ENCODE assay signal across 8 cellular contexts in the genomic region with DNA sequence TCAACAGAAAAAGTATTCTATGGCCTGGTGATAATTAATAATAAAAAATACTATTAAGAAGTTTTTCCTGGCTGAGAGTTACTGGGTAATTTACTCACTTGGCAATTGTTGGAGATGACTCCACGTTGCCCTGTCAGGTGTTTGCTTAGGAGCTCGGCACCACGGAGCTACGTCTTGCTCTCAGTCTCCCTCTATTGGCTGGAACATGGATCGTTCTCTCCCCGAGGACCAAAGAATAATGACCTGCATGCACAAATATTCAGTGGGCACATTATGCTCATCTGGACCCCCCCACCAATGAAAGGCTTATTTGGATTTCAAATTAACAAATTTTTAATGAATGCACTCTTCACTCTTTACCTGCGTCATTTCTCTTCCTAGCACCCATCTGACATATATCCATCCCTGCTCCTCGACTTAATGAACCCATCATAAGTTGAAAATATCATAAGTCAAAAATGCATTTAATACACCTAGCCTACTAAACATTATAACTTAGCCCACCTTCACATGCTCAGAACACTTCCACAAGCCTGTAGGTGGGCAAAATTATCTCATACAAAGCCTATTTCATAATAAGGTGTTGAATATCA.
DNase-seq lines count a peak whose midpoint lies in the region; ATAC-seq lines count a peak whose summit lies in the region.

No MANE protein-coding gene starts in this region.

- peak; percentile 5 to 22 for DNase-seq in NCI-H187 (lab: John Stamatoyannopoulos, UW)
- DNase-seq in NCI-H187 treated with DMSO at 0.1 percent for 48 hours (lab: John Stamatoyannopoulos, UW) = no peak
- DNase-seq in OCI-M1 (lab: John Stamatoyannopoulos, UW) = peak; percentile 77
- DNase-seq in activated naive CD4-positive, alpha-beta T cell treated with anti-CD3 and anti-CD28 coated beads, Interleukin-2, amount 50 U/mL, for 16 hours = peak; percentile 41
- peak; percentile 48 for DNase-seq in iPS DF 19.7 (ENCODE audit: low read depth, low spot score)
- DNase-seq in stimulated activated CD4-positive, alpha-beta T cell treated with anti-CD3 and anti-CD28 coated beads, Interleukin-4, amount 100 ng/mL, for 24 hours = peak; percentile 50

- ATAC-seq in HG03354 (IDR thresholded peaks at IDR 0.05; ENCODE audit: poor library complexity, severe bottlenecking, unreplicated experiment) = peak; percentile 54
- ATAC-seq in GM21576 (IDR thresholded peaks at IDR 0.05; ENCODE audit: unreplicated experiment) = no peak
